ENCODE assay signal across 15 cellular contexts in the genomic region with DNA sequence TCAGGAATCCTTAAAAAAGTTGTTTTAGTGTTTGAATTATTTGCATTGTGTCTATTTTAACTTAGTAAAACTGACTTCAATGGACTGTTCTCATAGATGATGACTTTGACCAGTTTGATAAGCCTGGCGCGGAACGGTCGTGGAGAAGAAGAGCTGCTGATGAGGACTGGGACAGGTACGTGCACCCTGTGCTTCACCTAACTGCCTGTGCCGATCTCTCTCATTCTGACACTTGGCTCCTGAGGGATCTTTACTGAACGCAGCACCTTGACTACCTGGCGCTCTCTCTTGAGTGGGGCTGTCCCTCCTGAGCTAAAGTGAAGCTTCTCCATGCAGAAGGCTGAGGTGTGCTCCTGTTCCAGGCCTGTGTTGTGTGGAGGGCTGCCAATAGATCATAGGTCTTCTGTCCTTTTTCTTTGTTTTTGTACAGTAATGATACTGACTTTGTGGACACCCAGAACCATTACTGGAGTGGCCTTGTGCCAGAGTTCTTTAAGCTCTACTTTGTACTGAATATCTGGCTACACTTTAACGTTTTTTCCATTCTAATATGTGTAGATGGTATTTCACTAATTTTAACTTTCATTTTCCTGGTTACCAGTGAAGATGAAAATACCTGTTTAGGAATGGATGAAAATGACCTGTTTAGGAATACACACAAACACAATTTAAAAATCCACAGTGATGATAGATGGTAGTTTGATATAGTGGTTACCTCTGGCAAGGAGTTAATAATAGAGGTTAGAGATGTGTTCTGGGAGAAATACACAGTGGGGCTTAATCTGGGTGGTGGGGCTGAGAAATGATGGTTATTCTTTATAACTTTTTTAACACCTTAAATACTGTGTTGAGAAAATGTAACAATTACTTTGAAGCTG. TPM values are rescaled to one million over a fixed set of nuclear protein-coding genes. Genes with fewer than 3 reads are reported as not detected.
A peak's percentile ranks its signal among the peaks of the same experiment; 100 is the strongest.
DNase-seq lines count a peak whose midpoint lies in the region; ATAC-seq and TF ChIP-seq lines count a peak whose summit lies in the region.
"Had no signal": no experiment of that assay in that cellular context is flagged by ENCODE, and none has a peak within 500 bp of the region (broad histone marks: within the 10 kb centered on the region; RNA-seq: fewer than 3 reads in every experiment).

No MANE protein-coding gene starts in this region.

- H3K9me3 Mint-ChIP-seq in CD4-positive, CD25-positive, alpha-beta regulatory T cell = peaks cover 0 to 5% (median 0%) of the 10 kb centered on the region in 7 donors
- H3K9me3 Mint-ChIP-seq in activated naive CD8-positive, alpha-beta T cell treated with anti-CD3 and anti-CD28 coated beads, Interleukin-2, amount 50 U/mL, for 24 hours = no peaks in the 10 kb centered on the region

- H3K36me3 Mint-ChIP-seq in CD4-positive, CD25-positive, alpha-beta regulatory T cell = peaks cover 30% of the 10 kb centered on the region
- peaks cover 29% of the 10 kb centered on the region for H3K36me3 Mint-ChIP-seq in activated naive CD8-positive, alpha-beta T cell treated with anti-CD3 and anti-CD28 coated beads, Interleukin-2, amount 50 U/mL, for 24 hours (ENCODE audit: low read depth)

- H3K9me2 ChIP-seq in HCT116 (ENCODE audit: insufficient read depth) = no peaks in the 10 kb centered on the region

- H3K18ac ChIP-seq in mesendoderm (ENCODE audit: low read length) (no peak overlapping the region), trophoblast cell (ENCODE audit: low read length) (no peak overlapping the region)

- H3K9ac ChIP-seq in HCT116 (ENCODE audit: low read length) = no peak overlapping the region
- H3K9ac ChIP-seq in mesendoderm (ENCODE audit: low read length) = no peak overlapping the region
- no peak overlapping the region for H3K9ac ChIP-seq in trophoblast cell (ENCODE audit: low read length)

- H4K20me1 ChIP-seq in HCT116 (ENCODE audit: insufficient read depth) = peaks cover 16% of the 10 kb centered on the region

- H4K91ac ChIP-seq in trophoblast cell (ENCODE audit: low read depth, low read length) = no peak overlapping the region

- TF ChIP-seq CTCF in HCT116 (IDR thresholded peaks at IDR 0.05 in 2 of 3, conservative IDR thresholded peaks at IDR 0.05 in 1 of 3; ENCODE audit: borderline replicate concordance in 1 of 3, insufficient read depth in 1 of 3, low read depth in 2 of 3, low read length in 2 of 3) = no peak

- TF ChIP-seq RAD21 in HCT116 (IDR thresholded peaks at IDR 0.05; ENCODE audit: low read depth) = no peak

- TF ChIP-seq POLR2A in HCT116 (IDR thresholded peaks at IDR 0.05; ENCODE audit: borderline replicate concordance, extremely low read depth, insufficient read depth, insufficient read length) = no peak

- H3K4me2 ChIP-seq in HCT116 (ENCODE audit: low read length) (peak overlapping the region; percentile 13; the same call in 1 of the 2 replicates), mesendoderm (ENCODE audit: low read length) (no peak overlapping the region), trophoblast cell (ENCODE audit: low read length) (no peak overlapping the region)

- H3K4ac ChIP-seq in mesendoderm (ENCODE audit: low read depth, low read length) (no peak overlapping the region), trophoblast cell (ENCODE audit: low read depth, low read length) (no peak overlapping the region)

- peak overlapping the region in 1 of 4 donors; percentile 10 for H3K4me3 Mint-ChIP-seq in CD4-positive, CD25-positive, alpha-beta regulatory T cell
- no peak overlapping the region for H3K4me3 Mint-ChIP-seq in activated naive CD8-positive, alpha-beta T cell treated with anti-CD3 and anti-CD28 coated beads, Interleukin-2, amount 50 U/mL, for 24 hours

- RAD21 ChIA-PET in HCT116 (lab: Charles Lee; ENCODE audit: low non-redundant PET in 1 of 2, low total read pairs in 2 of 2, uncharacterized antibody in 2 of 2, unreplicated experiment in 2 of 2) = no interaction called here

- no peak overlapping the region for H2BK15ac ChIP-seq in mesendoderm (replicated peaks; ENCODE audit: low read depth)

- H3K79me1 ChIP-seq in mesendoderm (ENCODE audit: low read length) (peaks cover 26% of the 10 kb centered on the region), trophoblast cell (ENCODE audit: low read length) (no peaks in the 10 kb centered on the region)

- H2BK12ac ChIP-seq in trophoblast cell (ENCODE audit: low read length) = no peak overlapping the region

- peaks cover 37% of the 10 kb centered on the region for H3K4me1 ChIP-seq in CD4-positive, CD25-positive, alpha-beta regulatory T cell (ENCODE audit: control insufficient read depth, insufficient read depth, low read length, poor library complexity, severe bottlenecking)
- H3K4me1 ChIP-seq in HCT116 (ENCODE audit: control insufficient read depth in 1 of 2, insufficient read depth in 2 of 2, low read length in 2 of 2) (peaks cover 0 to 15% of the 10 kb centered on the region in 2 experiments; a peak in 2 of 4 replicates), mesendoderm (ENCODE audit: control insufficient read depth, low read depth, low read length) (peaks cover 2% of the 10 kb centered on the region), trophoblast cell (ENCODE audit: control insufficient read depth in 1 of 2, insufficient read depth in 2 of 2, low read length in 2 of 2) (peaks cover 0 to 3% of the 10 kb centered on the region in 2 experiments)

- intact Hi-C loops in HCT116 (cut with micrococcal nuclease) = no loop called here

- H3K27ac ChIP-seq in CD4-positive, CD25-positive, alpha-beta regulatory T cell (ENCODE audit: insufficient read depth, low read length, poor library complexity, severe bottlenecking) = no peak overlapping the region
- H3K27ac ChIP-seq in HCT116 (ENCODE audit: low read depth, low read length) (no peak overlapping the region), mesendoderm (ENCODE audit: low read depth, low read length) (no peak overlapping the region), trophoblast cell (ENCODE audit: low read depth, low read length) (no peak overlapping the region)
- H3K27ac ChIP-seq: gastrocnemius medialis, stomach had no signal

- POLR2A ChIA-PET in HCT116 (lab: Charles Lee) = no interaction called here

- no peak overlapping the region for H2BK120ac ChIP-seq in mesendoderm (ENCODE audit: low read depth, low read length)
- H2BK120ac ChIP-seq in trophoblast cell (ENCODE audit: insufficient read depth, low read length, poor library complexity) = no peak overlapping the region

- H3K56ac ChIP-seq in mesendoderm (ENCODE audit: low read length) = no peak overlapping the region

- H3K27me3 ChIP-seq in CD4-positive, CD25-positive, alpha-beta regulatory T cell (ENCODE audit: control insufficient read depth, insufficient read depth, low read length) = no peaks in the 10 kb centered on the region
- H3K27me3 ChIP-seq in HCT116 (ENCODE audit: insufficient read depth, low read length) (no peaks in the 10 kb centered on the region), mesendoderm (ENCODE audit: insufficient read depth, low read length, poor library complexity) (no peaks in the 10 kb centered on the region), trophoblast cell (ENCODE audit: insufficient read depth, low read length) (no peaks in the 10 kb centered on the region)
- H3K27me3 ChIP-seq: BLaER1 treated with 17β-estradiol and CSF1 and Interleukin-3, amounts not matched to agents 10 nM and 100 nM; gastrocnemius medialis; stomach had no signal

- H3K4me1 Mint-ChIP-seq in CD4-positive, CD25-positive, alpha-beta regulatory T cell = peaks cover 54 to 89% (median 63%) of the 10 kb centered on the region in 4 donors
- peaks cover 84% of the 10 kb centered on the region for H3K4me1 Mint-ChIP-seq in activated naive CD8-positive, alpha-beta T cell treated with anti-CD3 and anti-CD28 coated beads, Interleukin-2, amount 50 U/mL, for 24 hours

- H2AK5ac ChIP-seq in mesendoderm (ENCODE audit: low read length) (no peak overlapping the region), trophoblast cell (ENCODE audit: low read length) (no peak overlapping the region)

- H4K8ac ChIP-seq in mesendoderm (ENCODE audit: low read depth, low read length) (no peak overlapping the region), trophoblast cell (ENCODE audit: low read depth, low read length) (no peak overlapping the region)

- no peak overlapping the region for H3K4me3 ChIP-seq in CD4-positive, CD25-positive, alpha-beta regulatory T cell (ENCODE audit: low read depth, low read length)
- H3K4me3 ChIP-seq in HCT116 (replicated peaks in 1 of 2; ENCODE audit: low read depth in 1 of 2, low read length in 2 of 2) (no peak overlapping the region), mesendoderm (ENCODE audit: low read length) (no peak overlapping the region), trophoblast cell (ENCODE audit: low read depth, low read length) (no peak overlapping the region)
- H3K4me3 ChIP-seq: BLaER1 treated with 17β-estradiol and CSF1 and Interleukin-3, amounts not matched to agents 10 nM and 100 nM; gastrocnemius medialis; stomach had no signal

- H3K9me3 ChIP-seq in CD4-positive, CD25-positive, alpha-beta regulatory T cell (ENCODE audit: control insufficient read depth in 2 of 2, low read length in 2 of 2) = no peaks in the 10 kb centered on the region
- H3K9me3 ChIP-seq in HCT116 (ENCODE audit: control insufficient read depth in 1 of 2, insufficient read depth in 1 of 2, low read depth in 1 of 2, low read length in 2 of 2) (no peaks in the 10 kb centered on the region), trophoblast cell (ENCODE audit: insufficient read depth, low read depth, low read length) (peaks cover 3% of the 10 kb centered on the region)
- H3K9me3 ChIP-seq: gastrocnemius medialis, stomach had no signal

- H3K27me3 Mint-ChIP-seq in CD4-positive, CD25-positive, alpha-beta regulatory T cell = no peaks in the 10 kb centered on the region
- H3K27me3 Mint-ChIP-seq in activated naive CD8-positive, alpha-beta T cell treated with anti-CD3 and anti-CD28 coated beads, Interleukin-2, amount 50 U/mL, for 24 hours = no peaks in the 10 kb centered on the region

- H3K27ac Mint-ChIP-seq in CD4-positive, CD25-positive, alpha-beta regulatory T cell = peak overlapping the region in 2 of 3 donors; percentile 33 to 91
- H3K27ac Mint-ChIP-seq in activated naive CD8-positive, alpha-beta T cell treated with anti-CD3 and anti-CD28 coated beads, Interleukin-2, amount 50 U/mL, for 24 hours = peak overlapping the region; percentile 54

- no TSS peak for BruUV-seq in HCT116 (replicated peaks; lab: Mats Ljungman, UMichigan)

- H3K14ac ChIP-seq in trophoblast cell (ENCODE audit: low read length) = no peak overlapping the region

- no CpG with 5 or more reads among the region's 9 CpGs for WGBS in mesendoderm (ENCODE audit: extremely low coverage, insufficient coverage, low lambda C conversion rate)
- WGBS in trophoblast cell (ENCODE audit: extremely low coverage, insufficient coverage, insufficient read length) = no CpG with 5 or more reads among the region's 9 CpGs

- no peak overlapping the region for H4K12ac ChIP-seq in trophoblast cell (ENCODE audit: low read depth, low read length)

- peaks cover 22% of the 10 kb centered on the region for H3K36me3 ChIP-seq in CD4-positive, CD25-positive, alpha-beta regulatory T cell (ENCODE audit: control insufficient read depth, insufficient read depth, low read length)
- H3K36me3 ChIP-seq in HCT116 (ENCODE audit: control insufficient read depth in 1 of 2, insufficient read depth in 2 of 2, low read length in 2 of 2) (no peaks in the 10 kb centered on the region; a peak in 1 of 4 replicates), mesendoderm (ENCODE audit: control insufficient read depth, insufficient read depth, low read length) (no peaks in the 10 kb centered on the region), trophoblast cell (ENCODE audit: control insufficient read depth in 1 of 2, insufficient read depth in 2 of 2, low read length in 2 of 2) (peaks cover 6 to 7% of the 10 kb centered on the region in 2 experiments)
- H3K36me3 ChIP-seq: gastrocnemius medialis had no signal

- no peak for ATAC-seq in CD4-positive, CD25-positive, alpha-beta regulatory T cell (ENCODE audit: low read depth in 2 of 2)
- ATAC-seq in HCT116 (no peak), HG02759 (IDR thresholded peaks at IDR 0.05; ENCODE audit: unreplicated experiment) (no peak), HG02642 (IDR thresholded peaks at IDR 0.05; ENCODE audit: poor library complexity, unreplicated experiment) (no peak)
- no peak for ATAC-seq in activated naive CD8-positive, alpha-beta T cell treated with anti-CD3 and anti-CD28 coated beads, Interleukin-2, amount 50 U/mL, for 24 hours
- ATAC-seq: gastrocnemius medialis had no signal

- H3K79me2 ChIP-seq in HCT116 (ENCODE audit: insufficient read depth, low read length) = peaks cover 100% of the 10 kb centered on the region
- peaks cover 71% of the 10 kb centered on the region for H3K79me2 ChIP-seq in mesendoderm (ENCODE audit: control insufficient read depth, insufficient read depth, low read length)
- H3K79me2 ChIP-seq in trophoblast cell (ENCODE audit: control insufficient read depth, insufficient read depth, low read length, poor library complexity) = peaks cover 9% of the 10 kb centered on the region

- H3K23ac ChIP-seq in mesendoderm (ENCODE audit: low read length) (peak overlapping the region; percentile 68), trophoblast cell (ENCODE audit: low read length) (no peak overlapping the region)

- H2AFZ ChIP-seq in HCT116 (ENCODE audit: low read depth, low read length, poor library complexity, severe bottlenecking) (no peak overlapping the region), trophoblast cell (ENCODE audit: insufficient read depth, low read length, poor library complexity) (no peak overlapping the region)

- H2BK5ac ChIP-seq in mesendoderm (ENCODE audit: low read length) (no peak overlapping the region), trophoblast cell (ENCODE audit: low read depth, low read length, poor library complexity) (no peak overlapping the region)

- CTCF ChIA-PET in HCT116 (lab: Charles Lee) = no interaction called here

- DNase-seq in CD4-positive, CD25-positive, alpha-beta regulatory T cell = no peak
- DNase-seq in HCT116 (ENCODE audit: low read depth, low spot score) (no peak), mesendoderm (no peak), NCI-H2171 treated with DMSO at 0.1 percent for 48 hours (lab: John Stamatoyannopoulos, UW) (no peak), trophoblast cell (no peak)
- no peak for DNase-seq in activated naive CD8-positive, alpha-beta T cell treated with anti-CD3 and anti-CD28 coated beads, Interleukin-2, amount 50 U/mL, for 24 hours
- DNase-seq: effector memory CD4-positive, alpha-beta T cell; gastrocnemius medialis; NCI-H187; NCI-H748 treated with DMSO at 0.1 percent for 48 hours; retina; stomach had no signal

- H4K5ac ChIP-seq in mesendoderm (ENCODE audit: low read length) = no peak overlapping the region

RNA-seq across cellular contexts. Expression of a gene that starts 20.9 kb away (rescaled TPM):
- 196 TPM for total RNA-seq in CD4-positive, CD25-positive, alpha-beta regulatory T cell
- polyA plus RNA-seq in CD4-positive, CD25-positive, alpha-beta regulatory T cell = 10 to 100 TPM; 33.5 to 44.1 (median 35.5) TPM
- 64.3 TPM for total RNA-seq in HCT116 (2021; ENCODE audit: unreplicated experiment)
- 24.9 and 29.9 TPM in 2 replicates for polyA plus RNA-seq in HCT116 (2012)
- 25.3 TPM for polyA plus RNA-seq in mesendoderm (2013, experiment 1 of 2)
- 25.6 TPM for polyA plus RNA-seq in mesendoderm (2013, experiment 2 of 2)
- polyA plus RNA-seq in trophoblast cell (2013) = 28.0 and 29.0 TPM in 2 replicates
